Comparison of ENCODE assay signal across 10 cellular contexts in the genomic region with DNA sequence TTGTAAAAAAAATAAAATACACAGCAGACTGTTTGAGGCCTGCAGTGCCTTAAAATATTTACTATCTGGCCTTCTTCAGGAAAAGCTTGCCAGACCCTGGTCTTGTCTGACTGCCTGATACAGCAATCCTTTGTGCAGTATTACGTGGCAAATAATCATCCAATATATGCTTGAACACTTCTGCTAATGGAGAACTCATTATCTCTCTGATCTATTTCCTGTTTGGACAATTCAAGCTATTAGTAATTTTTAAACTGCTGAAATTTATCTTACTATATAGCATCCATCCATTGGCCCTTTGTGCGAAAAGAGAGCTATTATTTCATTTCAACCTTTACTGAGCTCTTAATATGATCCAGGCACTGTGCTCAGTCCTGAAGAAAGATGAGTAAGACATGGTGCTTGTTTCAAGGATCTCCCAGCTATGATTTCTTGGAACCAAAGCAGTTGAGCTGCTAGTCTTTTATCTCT. TPM values are rescaled to one million over a fixed set of nuclear protein-coding genes. Genes with fewer than 3 reads are reported as not detected.
DNase-seq lines count a peak whose midpoint lies in the region; ATAC-seq and TF ChIP-seq lines count a peak whose summit lies in the region.
"Had no signal": no experiment of that assay in that cellular context is flagged by ENCODE, and none has a peak within 500 bp of the region (broad histone marks: within the 10 kb centered on the region; RNA-seq: fewer than 3 reads in every experiment).

No MANE protein-coding gene starts in this region.

- peaks cover 66% of the 10 kb centered on the region for H3K36me3 Mint-ChIP-seq in stimulated activated naive CD8-positive, alpha-beta T cell treated with anti-CD3 and anti-CD28 coated beads, Interleukin-15, Interleukin-2, amounts not matched to agents 100 ng/mL and 50 ng/mL, for 24 hours (ENCODE audit: low read depth)
- peaks cover 66% of the 10 kb centered on the region for H3K36me3 Mint-ChIP-seq in activated T-helper 17 cell treated with anti-CD3 and anti-CD28 coated beads, Interleukin-2, amount 50 U/mL, for 72 hours (ENCODE audit: low read depth)
- H3K36me3 Mint-ChIP-seq in immature natural killer cell, result peaks cover 4 to 12% (median 6%) of the 10 kb centered on the region in 3 donors
- H3K36me3 Mint-ChIP-seq: WTC11 had no signal

- TF ChIP-seq POLR2A in erythroblast (IDR thresholded peaks at IDR 0.05; ENCODE audit: low read length), result no peak

- DNase-seq in stimulated activated naive CD8-positive, alpha-beta T cell treated with anti-CD3 and anti-CD28 coated beads, Interleukin-15, amount 100 ng/mL, for 72 hours, result no peak
- DNase-seq in immature natural killer cell (no peak), NCI-H2227 (lab: John Stamatoyannopoulos, UW; ENCODE audit: unreplicated experiment) (no peak), erythroblast (lab: John Stamatoyannopoulos, UW) (no peak), NCI-H128 (lab: John Stamatoyannopoulos, UW; ENCODE audit: unreplicated experiment) (no peak)
- DNase-seq: DMS79 had no signal

- H3K27me3 Mint-ChIP-seq in stimulated activated naive CD8-positive, alpha-beta T cell treated with anti-CD3 and anti-CD28 coated beads, Interleukin-15, Interleukin-2, amounts not matched to agents 100 ng/mL and 50 ng/mL, for 24 hours, result no peaks in the 10 kb centered on the region
- no peaks in the 10 kb centered on the region for H3K27me3 Mint-ChIP-seq in stimulated activated naive CD8-positive, alpha-beta T cell treated with anti-CD3 and anti-CD28 coated beads, Interleukin-15, amount 100 ng/mL, for 72 hours
- no peaks in the 10 kb centered on the region for H3K27me3 Mint-ChIP-seq in activated T-helper 17 cell treated with anti-CD3 and anti-CD28 coated beads, Interleukin-2, amount 50 U/mL, for 72 hours
- H3K27me3 Mint-ChIP-seq in immature natural killer cell (ENCODE audit: low read depth in 3 of 3), result peaks cover 0 to 2% (median 2%) of the 10 kb centered on the region in 3 donors

- H3K9me3 Mint-ChIP-seq in stimulated activated naive CD8-positive, alpha-beta T cell treated with anti-CD3 and anti-CD28 coated beads, Interleukin-15, Interleukin-2, amounts not matched to agents 100 ng/mL and 50 ng/mL, for 24 hours, result no peaks in the 10 kb centered on the region
- H3K9me3 Mint-ChIP-seq in stimulated activated naive CD8-positive, alpha-beta T cell treated with anti-CD3 and anti-CD28 coated beads, Interleukin-15, amount 100 ng/mL, for 72 hours, result no peaks in the 10 kb centered on the region
- no peaks in the 10 kb centered on the region for H3K9me3 Mint-ChIP-seq in activated T-helper 17 cell treated with anti-CD3 and anti-CD28 coated beads, Interleukin-2, amount 50 U/mL, for 72 hours
- no peaks in the 10 kb centered on the region for H3K9me3 Mint-ChIP-seq in immature natural killer cell
- H3K9me3 Mint-ChIP-seq: WTC11 had no signal

- H3K4me3 Mint-ChIP-seq in stimulated activated naive CD8-positive, alpha-beta T cell treated with anti-CD3 and anti-CD28 coated beads, Interleukin-15, Interleukin-2, amounts not matched to agents 100 ng/mL and 50 ng/mL, for 24 hours, result no peak overlapping the region
- H3K4me3 Mint-ChIP-seq in stimulated activated naive CD8-positive, alpha-beta T cell treated with anti-CD3 and anti-CD28 coated beads, Interleukin-15, amount 100 ng/mL, for 72 hours, result no peak overlapping the region
- peak overlapping the region; percentile 70 for H3K4me3 Mint-ChIP-seq in activated T-helper 17 cell treated with anti-CD3 and anti-CD28 coated beads, Interleukin-2, amount 50 U/mL, for 72 hours
- peak overlapping the region in 1 of 5 donors; percentile 67 for H3K4me3 Mint-ChIP-seq in immature natural killer cell
- H3K4me3 Mint-ChIP-seq: WTC11 had no signal

- no peak for ATAC-seq in stimulated activated naive CD8-positive, alpha-beta T cell treated with anti-CD3 and anti-CD28 coated beads, Interleukin-15, amount 100 ng/mL, for 72 hours
- ATAC-seq in activated T-helper 17 cell treated with anti-CD3 and anti-CD28 coated beads, Interleukin-2, amount 50 U/mL, for 72 hours (replicated peaks), result no peak
- no peak for ATAC-seq in HG03039 (IDR thresholded peaks at IDR 0.05; ENCODE audit: unreplicated experiment)
- ATAC-seq: WTC11 had no signal

- H3K27ac Mint-ChIP-seq in stimulated activated naive CD8-positive, alpha-beta T cell treated with anti-CD3 and anti-CD28 coated beads, Interleukin-15, Interleukin-2, amounts not matched to agents 100 ng/mL and 50 ng/mL, for 24 hours, result peak overlapping the region; percentile 88
- H3K27ac Mint-ChIP-seq in stimulated activated naive CD8-positive, alpha-beta T cell treated with anti-CD3 and anti-CD28 coated beads, Interleukin-15, amount 100 ng/mL, for 72 hours, result peak overlapping the region in 1 of 2 donors; percentile 15
- peak overlapping the region; percentile 91 for H3K27ac Mint-ChIP-seq in activated T-helper 17 cell treated with anti-CD3 and anti-CD28 coated beads, Interleukin-2, amount 50 U/mL, for 72 hours
- peak overlapping the region; percentile 65 to 98 (median 94) for H3K27ac Mint-ChIP-seq in immature natural killer cell
- H3K27ac Mint-ChIP-seq: WTC11 had no signal

- peaks cover 61% of the 10 kb centered on the region for H3K4me1 Mint-ChIP-seq in stimulated activated naive CD8-positive, alpha-beta T cell treated with anti-CD3 and anti-CD28 coated beads, Interleukin-15, Interleukin-2, amounts not matched to agents 100 ng/mL and 50 ng/mL, for 24 hours (ENCODE audit: low read depth)
- peaks cover 55% of the 10 kb centered on the region for H3K4me1 Mint-ChIP-seq in stimulated activated naive CD8-positive, alpha-beta T cell treated with anti-CD3 and anti-CD28 coated beads, Interleukin-15, amount 100 ng/mL, for 72 hours
- peaks cover 46% of the 10 kb centered on the region for H3K4me1 Mint-ChIP-seq in activated T-helper 17 cell treated with anti-CD3 and anti-CD28 coated beads, Interleukin-2, amount 50 U/mL, for 72 hours
- H3K4me1 Mint-ChIP-seq in immature natural killer cell, result peaks cover 66 to 72% of the 10 kb centered on the region in 2 donors
- H3K4me1 Mint-ChIP-seq: WTC11 had no signal

RNA-seq across cellular contexts. Expression of gene ATG7, which starts 15.9 kb away (rescaled TPM):
- total RNA-seq in activated T-helper 17 cell treated with anti-CD3 and anti-CD28 coated beads, Interleukin-2, amount 50 U/mL, for 72 hours, result 10 to 100 TPM; 34.6 to 37.7 TPM
- 10 to 100 TPM; 12.9 to 22.1 (median 14.0) TPM for polyA plus RNA-seq in immature natural killer cell
